In genomic region chr10:76554478-76554877, GRCh38 we compare ENCODE assay signal across 18 cellular contexts.
"Had no signal": no experiment of that assay in that cellular context is flagged by ENCODE, and none has a peak within 500 bp of the region (broad histone marks: within the 10 kb centered on the region; RNA-seq: fewer than 3 reads in every experiment).

No MANE protein-coding gene starts in this region.

- H3K4me3 ChIP-seq: breast epithelium, left lung, ovary, transverse colon had no signal

- H3K27me3 ChIP-seq: breast epithelium, left lung, ovary, transverse colon had no signal

- H3K9me3 ChIP-seq: breast epithelium, left lung, ovary, transverse colon had no signal

- H3K36me3 ChIP-seq: breast epithelium, left lung, ovary, transverse colon, WERI-Rb-1 had no signal

- DNase-seq: activated CD4-positive, alpha-beta T cell treated with anti-CD3 and anti-CD28 coated beads, Interleukin-2, amount 50 U/mL, for 48 hours; activated naive CD4-positive, alpha-beta T cell treated with anti-CD3 and anti-CD28 coated beads for 36 hours; activated naive CD8-positive, alpha-beta T cell treated with anti-CD3 and anti-CD28 coated beads, Interleukin-2, amount 50 U/mL, for 24 hours; aorta; dermis blood vessel endothelial cell; erythroblast; left lung; mesendoderm; stimulated activated CD4-positive, alpha-beta T cell treated with anti-CD3 and anti-CD28 coated beads, Interleukin-15, amount 100 ng/mL, for 24 hours; stimulated activated CD4-positive, alpha-beta T cell treated with anti-CD3 and anti-CD28 coated beads, Interleukin-4, amount 100 ng/mL, for 1 hour; stimulated activated naive CD4-positive, alpha-beta T cell; T-helper 1 cell; T1000; transverse colon; WERI-Rb-1 had no signal

- ATAC-seq: activated naive CD8-positive, alpha-beta T cell treated with anti-CD3 and anti-CD28 coated beads, Interleukin-2, amount 50 U/mL, for 24 hours; activated T-helper 17 cell treated with anti-CD3 and anti-CD28 coated beads, Interleukin-2, amount 50 U/mL, for 72 hours; left lung had no signal

- H3K27ac ChIP-seq: left lung, WERI-Rb-1 had no signal

- H3K4me1 ChIP-seq: breast epithelium had no signal
